Comparison of ENCODE assay signal across 1 cellular context in the genomic region with DNA sequence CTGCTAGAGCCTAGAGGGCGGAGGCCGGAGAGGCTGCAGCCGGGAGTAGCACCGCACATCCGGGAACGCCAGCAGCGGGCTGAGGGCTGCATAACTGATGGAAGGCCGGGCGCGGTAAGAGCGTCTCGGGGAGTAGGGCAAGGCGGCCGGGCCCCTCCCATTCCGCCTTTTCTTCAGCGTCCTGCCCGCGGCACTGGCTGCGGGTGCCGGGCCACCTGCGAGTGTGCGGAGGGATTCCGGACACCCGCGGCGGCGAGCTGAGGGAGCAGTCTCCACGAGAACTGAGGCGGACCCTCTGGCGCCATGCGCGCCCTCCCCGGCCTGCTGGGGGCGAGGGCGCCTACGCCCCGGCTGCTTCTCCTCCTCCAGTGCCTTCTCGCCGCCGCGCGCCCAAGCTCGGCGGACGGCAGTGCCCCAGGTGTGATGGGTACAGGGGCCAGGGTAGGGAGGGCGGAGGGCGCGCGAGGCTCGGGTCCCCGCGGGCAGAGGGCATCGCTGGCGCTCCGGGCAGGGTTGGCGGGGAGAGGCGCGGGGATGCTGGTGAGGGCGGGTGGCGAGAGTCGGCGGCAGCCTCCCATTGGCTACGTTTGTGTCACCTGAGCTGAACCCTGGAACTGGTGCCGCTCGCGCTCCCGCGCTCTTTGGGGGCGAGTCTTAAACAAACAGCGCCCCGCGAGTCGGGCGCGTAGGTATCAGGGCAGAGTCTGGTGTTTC.
A peak's percentile ranks its signal among the peaks of the same experiment; 100 is the strongest.
TF ChIP-seq lines count a peak whose summit lies in the region.

No MANE protein-coding gene starts in this region.

TF ChIP-seq in HepG2, 621 proteins besides CTCF, POLR2A, EP300 and RAD21 (continued from another document):
- no peak for TF ChIP-seq ZFAT (CRISPR knock-in tag; conservative IDR thresholded peaks at IDR 0.05)
- no peak for TF ChIP-seq ZNF34 (CRISPR knock-in tag; IDR thresholded peaks at IDR 0.05; ENCODE audit: borderline replicate concordance)
- TF ChIP-seq, protein P1, sequence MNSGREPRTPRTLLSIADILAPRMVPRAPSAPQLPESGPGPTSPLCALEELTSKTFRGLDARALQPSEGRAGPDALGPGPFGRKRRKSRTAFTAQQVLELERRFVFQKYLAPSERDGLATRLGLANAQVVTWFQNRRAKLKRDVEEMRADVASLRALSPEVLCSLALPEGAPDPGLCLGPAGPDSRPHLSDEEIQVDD (CRISPR knock-in tag; IDR thresholded peaks at IDR 0.05; ENCODE audit: borderline replicate concordance) = no peak
- TF ChIP-seq SETDB1 (CRISPR knock-in tag; IDR thresholded peaks at IDR 0.05; ENCODE audit: borderline replicate concordance) = no peak
- TF ChIP-seq ZFP36L1 (CRISPR knock-in tag; IDR thresholded peaks at IDR 0.05) = 0 out of 2 replicates have a peak, but pooled peaks have one; percentile 76
- TF ChIP-seq SIN3B (IDR thresholded peaks at IDR 0.05; ENCODE audit: low read length) = no peak
- TF ChIP-seq MAFG (CRISPR knock-in tag; IDR thresholded peaks at IDR 0.05) = peak; percentile 69; the same call in 1 of the 2 replicates
- no peak; the same call in 1 of the 2 replicates for TF ChIP-seq TOE1 (CRISPR knock-in tag; IDR thresholded peaks at IDR 0.05)
- TF ChIP-seq, protein P2, sequence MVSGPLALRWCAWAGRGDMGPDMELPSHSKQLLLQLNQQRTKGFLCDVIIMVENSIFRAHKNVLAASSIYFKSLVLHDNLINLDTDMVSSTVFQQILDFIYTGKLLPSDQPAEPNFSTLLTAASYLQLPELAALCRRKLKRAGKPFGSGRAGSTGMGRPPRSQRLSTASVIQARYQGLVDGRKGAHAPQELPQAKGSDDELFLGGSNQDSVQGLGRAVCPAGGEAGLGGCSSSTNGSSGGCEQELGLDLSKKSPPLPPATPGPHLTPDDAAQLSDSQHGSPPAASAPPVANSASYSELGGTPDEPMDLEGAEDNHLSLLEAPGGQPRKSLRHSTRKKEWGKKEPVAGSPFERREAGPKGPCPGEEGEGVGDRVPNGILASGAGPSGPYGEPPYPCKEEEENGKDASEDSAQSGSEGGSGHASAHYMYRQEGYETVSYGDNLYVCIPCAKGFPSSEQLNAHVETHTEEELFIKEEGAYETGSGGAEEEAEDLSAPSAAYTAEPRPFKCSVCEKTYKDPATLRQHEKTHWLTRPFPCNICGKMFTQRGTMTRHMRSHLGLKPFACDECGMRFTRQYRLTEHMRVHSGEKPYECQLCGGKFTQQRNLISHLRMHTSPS (CRISPR knock-in tag; IDR thresholded peaks at IDR 0.05; ENCODE audit: low read depth) = peak; percentile 97
- peak; percentile 87 for TF ChIP-seq KDM2A (CRISPR knock-in tag; IDR thresholded peaks at IDR 0.05; ENCODE audit: borderline replicate concordance, low read depth)
- TF ChIP-seq ZMAT3 (CRISPR knock-in tag; conservative IDR thresholded peaks at IDR 0.05) = peak; percentile 49
- TF ChIP-seq, protein P3, sequence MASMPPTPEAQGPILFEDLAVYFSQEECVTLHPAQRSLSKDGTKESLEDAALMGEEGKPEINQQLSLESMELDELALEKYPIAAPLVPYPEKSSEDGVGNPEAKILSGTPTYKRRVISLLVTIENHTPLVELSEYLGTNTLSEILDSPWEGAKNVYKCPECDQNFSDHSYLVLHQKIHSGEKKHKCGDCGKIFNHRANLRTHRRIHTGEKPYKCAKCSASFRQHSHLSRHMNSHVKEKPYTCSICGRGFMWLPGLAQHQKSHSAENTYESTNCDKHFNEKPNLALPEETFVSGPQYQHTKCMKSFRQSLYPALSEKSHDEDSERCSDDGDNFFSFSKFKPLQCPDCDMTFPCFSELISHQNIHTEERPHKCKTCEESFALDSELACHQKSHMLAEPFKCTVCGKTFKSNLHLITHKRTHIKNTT (CRISPR knock-in tag; IDR thresholded peaks at IDR 0.05) = no peak
- TF ChIP-seq ZNF567 (CRISPR knock-in tag; IDR thresholded peaks at IDR 0.05; ENCODE audit: borderline replicate concordance) = 0 out of 2 replicates have a peak, but pooled peaks have one; percentile 71
- peak; percentile 81; the same call in 1 of the 2 replicates for TF ChIP-seq REL (CRISPR knock-in tag; conservative IDR thresholded peaks at IDR 0.05)
- TF ChIP-seq, protein P4, sequence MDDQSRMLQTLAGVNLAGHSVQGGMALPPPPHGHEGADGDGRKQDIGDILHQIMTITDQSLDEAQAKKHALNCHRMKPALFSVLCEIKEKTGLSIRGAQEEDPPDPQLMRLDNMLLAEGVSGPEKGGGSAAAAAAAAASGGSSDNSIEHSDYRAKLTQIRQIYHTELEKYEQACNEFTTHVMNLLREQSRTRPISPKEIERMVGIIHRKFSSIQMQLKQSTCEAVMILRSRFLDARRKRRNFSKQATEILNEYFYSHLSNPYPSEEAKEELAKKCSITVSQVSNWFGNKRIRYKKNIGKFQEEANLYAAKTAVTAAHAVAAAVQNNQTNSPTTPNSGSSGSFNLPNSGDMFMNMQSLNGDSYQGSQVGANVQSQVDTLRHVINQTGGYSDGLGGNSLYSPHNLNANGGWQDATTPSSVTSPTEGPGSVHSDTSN (CRISPR knock-in tag; IDR thresholded peaks at IDR 0.05; ENCODE audit: borderline replicate concordance) = no peak
- TF ChIP-seq, protein P5, sequence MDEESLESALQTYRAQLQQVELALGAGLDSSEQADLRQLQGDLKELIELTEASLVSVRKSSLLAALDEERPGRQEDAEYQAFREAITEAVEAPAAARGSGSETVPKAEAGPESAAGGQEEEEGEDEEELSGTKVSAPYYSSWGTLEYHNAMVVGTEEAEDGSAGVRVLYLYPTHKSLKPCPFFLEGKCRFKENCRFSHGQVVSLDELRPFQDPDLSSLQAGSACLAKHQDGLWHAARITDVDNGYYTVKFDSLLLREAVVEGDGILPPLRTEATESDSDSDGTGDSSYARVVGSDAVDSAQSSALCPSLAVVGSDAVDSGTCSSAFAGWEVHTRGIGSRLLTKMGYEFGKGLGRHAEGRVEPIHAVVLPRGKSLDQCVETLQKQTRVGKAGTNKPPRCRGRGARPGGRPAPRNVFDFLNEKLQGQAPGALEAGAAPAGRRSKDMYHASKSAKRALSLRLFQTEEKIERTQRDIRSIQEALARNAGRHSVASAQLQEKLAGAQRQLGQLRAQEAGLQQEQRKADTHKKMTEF (CRISPR knock-in tag; IDR thresholded peaks at IDR 0.05) = peak; percentile 88; the same call in 1 of the 2 replicates
- peak; percentile 49; the same call in 1 of the 2 replicates for TF ChIP-seq SP2 (CRISPR knock-in tag; IDR thresholded peaks at IDR 0.05)
- TF ChIP-seq, protein P6, sequence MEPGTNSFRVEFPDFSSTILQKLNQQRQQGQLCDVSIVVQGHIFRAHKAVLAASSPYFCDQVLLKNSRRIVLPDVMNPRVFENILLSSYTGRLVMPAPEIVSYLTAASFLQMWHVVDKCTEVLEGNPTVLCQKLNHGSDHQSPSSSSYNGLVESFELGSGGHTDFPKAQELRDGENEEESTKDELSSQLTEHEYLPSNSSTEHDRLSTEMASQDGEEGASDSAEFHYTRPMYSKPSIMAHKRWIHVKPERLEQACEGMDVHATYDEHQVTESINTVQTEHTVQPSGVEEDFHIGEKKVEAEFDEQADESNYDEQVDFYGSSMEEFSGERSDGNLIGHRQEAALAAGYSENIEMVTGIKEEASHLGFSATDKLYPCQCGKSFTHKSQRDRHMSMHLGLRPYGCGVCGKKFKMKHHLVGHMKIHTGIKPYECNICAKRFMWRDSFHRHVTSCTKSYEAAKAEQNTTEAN (CRISPR knock-in tag; conservative IDR thresholded peaks at IDR 0.05) = 0 out of 2 replicates have a peak, but pooled peaks have one; percentile 2
- TF ChIP-seq ZNF224 (CRISPR knock-in tag; IDR thresholded peaks at IDR 0.05) = 0 out of 2 replicates have a peak, but pooled peaks have one; percentile 13
- no peak for TF ChIP-seq ATF7 (IDR thresholded peaks at IDR 0.05)
- TF ChIP-seq ATF7 (CRISPR knock-in tag; IDR thresholded peaks at IDR 0.05) = peak; percentile 70; the same call in 1 of the 2 replicates
- no peak for TF ChIP-seq KLF13 (CRISPR knock-in tag; IDR thresholded peaks at IDR 0.05)
- TF ChIP-seq HOXA9 (CRISPR knock-in tag; IDR thresholded peaks at IDR 0.05; ENCODE audit: borderline replicate concordance) = no peak; the same call in 1 of the 2 replicates
- TF ChIP-seq, protein P7, sequence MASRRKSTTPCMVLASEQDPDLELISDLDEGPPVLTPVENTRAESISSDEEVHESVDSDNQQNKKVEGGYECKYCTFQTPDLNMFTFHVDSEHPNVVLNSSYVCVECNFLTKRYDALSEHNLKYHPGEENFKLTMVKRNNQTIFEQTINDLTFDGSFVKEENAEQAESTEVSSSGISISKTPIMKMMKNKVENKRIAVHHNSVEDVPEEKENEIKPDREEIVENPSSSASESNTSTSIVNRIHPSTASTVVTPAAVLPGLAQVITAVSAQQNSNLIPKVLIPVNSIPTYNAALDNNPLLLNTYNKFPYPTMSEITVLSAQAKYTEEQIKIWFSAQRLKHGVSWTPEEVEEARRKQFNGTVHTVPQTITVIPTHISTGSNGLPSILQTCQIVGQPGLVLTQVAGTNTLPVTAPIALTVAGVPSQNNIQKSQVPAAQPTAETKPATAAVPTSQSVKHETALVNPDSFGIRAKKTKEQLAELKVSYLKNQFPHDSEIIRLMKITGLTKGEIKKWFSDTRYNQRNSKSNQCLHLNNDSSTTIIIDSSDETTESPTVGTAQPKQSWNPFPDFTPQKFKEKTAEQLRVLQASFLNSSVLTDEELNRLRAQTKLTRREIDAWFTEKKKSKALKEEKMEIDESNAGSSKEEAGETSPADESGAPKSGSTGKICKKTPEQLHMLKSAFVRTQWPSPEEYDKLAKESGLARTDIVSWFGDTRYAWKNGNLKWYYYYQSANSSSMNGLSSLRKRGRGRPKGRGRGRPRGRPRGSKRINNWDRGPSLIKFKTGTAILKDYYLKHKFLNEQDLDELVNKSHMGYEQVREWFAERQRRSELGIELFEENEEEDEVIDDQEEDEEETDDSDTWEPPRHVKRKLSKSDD (CRISPR knock-in tag; IDR thresholded peaks at IDR 0.05; ENCODE audit: low read depth) = 0 out of 2 replicates have a peak, but pooled peaks have one; percentile 21
- TF ChIP-seq ZNF282 (IDR thresholded peaks at IDR 0.05; ENCODE audit: partially characterized antibody) = no peak
- TF ChIP-seq GABPB1 (CRISPR knock-in tag; IDR thresholded peaks at IDR 0.05) = peak; percentile 81
